Comparison of ENCODE assay signal across 15 cellular contexts in genomic region chr12:108972226-108972757, GRCh38. TPM values are rescaled to one million over a fixed set of nuclear protein-coding genes. Genes with fewer than 3 reads are reported as not detected.
A peak's percentile ranks its signal among the peaks of the same experiment; 100 is the strongest.
DNase-seq lines count a peak whose midpoint lies in the region; ATAC-seq, FAIRE-seq and TF ChIP-seq lines count a peak whose summit lies in the region.
"Had no signal": no experiment of that assay in that cellular context is flagged by ENCODE, and none has a peak within 500 bp of the region (broad histone marks: within the 10 kb centered on the region; RNA-seq: fewer than 3 reads in every experiment).

No MANE protein-coding gene starts in this region.

- BruUV-seq in HepG2 (replicated peaks; lab: Mats Ljungman, UMichigan) = no TSS peak

- CTCF ChIA-PET in HepG2 (lab: Yijun Ruan, JAX; ENCODE audit: low intra/inter-chr PET ratio, low total read pairs) = no interaction called here

- H3K4me3 ChIP-seq in HepG2 (replicated peaks in 1 of 3; ENCODE audit: insufficient read depth in 1 of 3, low read depth in 2 of 3, low read length in 3 of 3) (no peak overlapping the region), upper lobe of right lung (no peak overlapping the region), vagina (no peak overlapping the region)
- H3K4me3 ChIP-seq: BLaER1, Peyer's patch had no signal

- intact Hi-C loops in HepG2 (cut with micrococcal nuclease; ENCODE audit: unreplicated experiment) (no loop called here), upper lobe of right lung (cut with DNase I) (no loop called here), vagina (cut with DNase I) (no loop called here)

- no peak for TF ChIP-seq EP300 in HepG2 (IDR thresholded peaks at IDR 0.05; ENCODE audit: low read depth in 2 of 2, low read length in 2 of 2)
- no peak for TF ChIP-seq EP300 in HepG2 (CRISPR knock-in tag; IDR thresholded peaks at IDR 0.05; ENCODE audit: borderline replicate concordance)

- H3K79me2 ChIP-seq in HepG2 (ENCODE audit: insufficient read depth, low read length) = no peaks in the 10 kb centered on the region

- DNase-seq in DMS53 (lab: John Stamatoyannopoulos, UW) (peak; percentile 60), DMS53 treated with DMSO at 0.1 percent for 48 hours (lab: John Stamatoyannopoulos, UW; ENCODE audit: unreplicated experiment) (no peak), NCI-H146 treated with DMSO at 0.1 percent for 48 hours (lab: John Stamatoyannopoulos, UW; ENCODE audit: unreplicated experiment) (peak; percentile 49), RKO (ENCODE audit: low spot score) (peak; percentile 28), HepG2 (ENCODE audit: low spot score) (no peak), upper lobe of right lung (no peak), vagina (ENCODE audit: extremely low spot score in 2 of 2) (no peak), NCI-H345 (lab: John Stamatoyannopoulos, UW) (no peak)
- DNase-seq: MV-4-11, NCI-H1694, Peyer's patch had no signal

- no peak for FAIRE-seq in HepG2 (lab: Jason Lieb, UNC)

- no peaks in the 10 kb centered on the region for H4K20me1 ChIP-seq in HepG2 (ENCODE audit: insufficient read depth, low read length)
- H4K20me1 ChIP-seq: BLaER1 had no signal

- TF ChIP-seq POLR2A in HepG2 (IDR thresholded peaks at IDR 0.05; ENCODE audit: insufficient read depth in 1 of 2, low read depth in 2 of 2, low read length in 2 of 2) (no peak), vagina (IDR thresholded peaks at IDR 0.05) (no peak)

- H3K27me3 ChIP-seq in HepG2 (ENCODE audit: control insufficient read depth in 1 of 2, insufficient read depth in 2 of 2, low read length in 2 of 2) (peaks cover 0 to 3% of the 10 kb centered on the region in 2 experiments; a peak in 1 of 5 replicates), upper lobe of right lung (no peaks in the 10 kb centered on the region), vagina (no peaks in the 10 kb centered on the region)
- H3K27me3 ChIP-seq: BLaER1, Peyer's patch had no signal

- no peak for TF ChIP-seq RAD21 in HepG2 (CRISPR knock-in tag; IDR thresholded peaks at IDR 0.05)

- in situ Hi-C loops in HepG2 (cut with HindIII; ENCODE audit: extremely low pct_ligation_motif_present, low pct_unique_long_range_greater_than_20kb) = no loop called here

- H3K27ac ChIP-seq in HepG2 (ENCODE audit: extremely low read length, insufficient read depth, low read length) = no peak overlapping the region
- H3K27ac ChIP-seq in upper lobe of right lung = no peak overlapping the region
- no peak overlapping the region for H3K27ac ChIP-seq in vagina
- H3K27ac ChIP-seq: 22Rv1, BLaER1, Peyer's patch had no signal

- no peak overlapping the region for H3K4me2 ChIP-seq in HepG2 (ENCODE audit: low read depth, low read length)
- H3K4me2 ChIP-seq: BLaER1 had no signal

- H3K4me1 ChIP-seq in HepG2 (ENCODE audit: insufficient read depth, low read length) (peaks cover 5% of the 10 kb centered on the region; the same call in 1 of the 2 replicates), upper lobe of right lung (no peaks in the 10 kb centered on the region), vagina (no peaks in the 10 kb centered on the region)
- H3K4me1 ChIP-seq: BLaER1, Peyer's patch had no signal

- H2AFZ ChIP-seq in HepG2 (ENCODE audit: low read length) = no peak overlapping the region

- H3K9me3 ChIP-seq in HepG2 (ENCODE audit: low read length) (no peaks in the 10 kb centered on the region), upper lobe of right lung (no peaks in the 10 kb centered on the region), vagina (no peaks in the 10 kb centered on the region)
- H3K9me3 ChIP-seq: BLaER1, Peyer's patch had no signal

- ATAC-seq in HepG2 (no peak), upper lobe of right lung (no peak)
- ATAC-seq: SK-N-SH treated with all-trans-retinoic acid at 6 μM for 48 hours had no signal

- TF ChIP-seq CTCF in HepG2 (CRISPR knock-in tag; IDR thresholded peaks at IDR 0.05) (no peak), upper lobe of right lung (IDR thresholded peaks at IDR 0.05) (no peak), vagina (IDR thresholded peaks at IDR 0.05) (no peak)

- POLR2A ChIA-PET in HepG2 (lab: Yijun Ruan, JAX) = no interaction called here

- H3K36me3 ChIP-seq in HepG2 (replicated peaks in 1 of 2; ENCODE audit: control insufficient read depth in 1 of 2, insufficient read depth in 2 of 2, low read length in 2 of 2) (no peaks in the 10 kb centered on the region), upper lobe of right lung (no peaks in the 10 kb centered on the region), vagina (no peaks in the 10 kb centered on the region)
- H3K36me3 ChIP-seq: BLaER1, Peyer's patch had no signal

- no peak overlapping the region for H3K9ac ChIP-seq in HepG2 (ENCODE audit: insufficient read depth, low read depth, low read length)
- H3K9ac ChIP-seq: BLaER1 had no signal

- WGBS in HepG2 (ENCODE audit: low lambda C conversion rate) = 39% methylated on average over 9 of the region's 10 CpGs

TF ChIP-seq in HepG2, 621 proteins besides CTCF, POLR2A, EP300 and RAD21 (continues in another document):
- TF ChIP-seq ARID3A (IDR thresholded peaks at IDR 0.05; ENCODE audit: low read depth, low read length) = no peak

RNA-seq across cellular contexts. Expression of gene SVOP, which starts 48.6 kb away (rescaled TPM):
- total RNA-seq in HepG2 (2016; rRNA removed; fragmentation: Illumina TruSeq; extraction: Trizol) (not detected in 2 replicates), upper lobe of right lung (not detected), vagina (under 0.01 TPM)
- not detected in 2 replicates for total RNA-seq in HepG2 (2016; cell fraction: cytosol; rRNA removed; fragmentation: Illumina TruSeq; extraction: Trizol; ENCODE audit: low read depth)
- total RNA-seq in HepG2 (2016; cell fraction: insoluble cytoplasmic fraction; rRNA removed; fragmentation: Illumina TruSeq; extraction: Trizol) = 0.02 TPM in 1 of 2 replicates, not detected in the other
- total RNA-seq in HepG2 (2016; cell fraction: membrane; rRNA removed; fragmentation: Illumina TruSeq; extraction: Trizol) = not detected in 2 replicates
- total RNA-seq in HepG2 (2016; cell fraction: nucleus; rRNA removed; fragmentation: Illumina TruSeq; extraction: Trizol) = not detected in 2 replicates
- not detected in 2 replicates for polyA plus RNA-seq in HepG2 (2011; rRNA removed)
- not detected in 2 replicates for polyA plus RNA-seq in HepG2 (2011; cell fraction: cytosol; rRNA removed)
- not detected in 2 replicates for polyA plus RNA-seq in HepG2 (2011; cell fraction: nucleus; rRNA removed)
- not detected in 2 replicates for polyA plus RNA-seq in HepG2 (2012)
- polyA plus RNA-seq in HepG2 (2016; cell fraction: cytosol; fragmentation: Illumina TruSeq; extraction: Trizol; ENCODE audit: low read depth) = not detected in 2 replicates
- polyA plus RNA-seq in HepG2 (2016; cell fraction: insoluble cytoplasmic fraction; fragmentation: Illumina TruSeq; extraction: Trizol; ENCODE audit: low read depth) = 0.03 TPM in 1 of 2 replicates, not detected in the other
- not detected in 2 replicates for polyA plus RNA-seq in HepG2 (2016; cell fraction: membrane; fragmentation: Illumina TruSeq; extraction: Trizol; ENCODE audit: low read depth)
- not detected in 2 replicates for polyA plus RNA-seq in HepG2 (2016; cell fraction: nucleus; fragmentation: Illumina TruSeq; extraction: Trizol; ENCODE audit: insufficient read depth, low read depth)
- not detected in 2 replicates for polyA minus RNA-seq in HepG2 (2011; rRNA and poly(A)+ RNA removed; ENCODE audit: low replicate concordance)
- polyA minus RNA-seq in HepG2 (2011; cell fraction: cytosol; rRNA and poly(A)+ RNA removed) = not detected in 2 replicates
- not detected in 2 replicates for polyA minus RNA-seq in HepG2 (2011; cell fraction: nucleus; rRNA and poly(A)+ RNA removed)
- total RNA-seq: T-helper 1 cell treated with Interleukin-12 subunit alpha and Interleukin-12 subunit beta and Interleukin-4 antibody, amounts not matched to agents 30 ng/mL and 1 ng/mL, for 36 hours had no signal

Comparison
In these comparisons a context has a peak if more than half of its experiments do, and no peak if none do; other contexts are left out.
1. DNase-seq: peak in DMS53 (single experiment), NCI-H146 treated with DMSO at 0.1 percent for 48 hours (single experiment) and RKO (single experiment); none in DMS53 treated with DMSO at 0.1 percent for 48 hours (single experiment), HepG2 (single experiment), upper lobe of right lung (single experiment), vagina (0 of 2) and NCI-H345 (single experiment).